ENCODE assay signal across 8 cellular contexts in the genomic region with DNA sequence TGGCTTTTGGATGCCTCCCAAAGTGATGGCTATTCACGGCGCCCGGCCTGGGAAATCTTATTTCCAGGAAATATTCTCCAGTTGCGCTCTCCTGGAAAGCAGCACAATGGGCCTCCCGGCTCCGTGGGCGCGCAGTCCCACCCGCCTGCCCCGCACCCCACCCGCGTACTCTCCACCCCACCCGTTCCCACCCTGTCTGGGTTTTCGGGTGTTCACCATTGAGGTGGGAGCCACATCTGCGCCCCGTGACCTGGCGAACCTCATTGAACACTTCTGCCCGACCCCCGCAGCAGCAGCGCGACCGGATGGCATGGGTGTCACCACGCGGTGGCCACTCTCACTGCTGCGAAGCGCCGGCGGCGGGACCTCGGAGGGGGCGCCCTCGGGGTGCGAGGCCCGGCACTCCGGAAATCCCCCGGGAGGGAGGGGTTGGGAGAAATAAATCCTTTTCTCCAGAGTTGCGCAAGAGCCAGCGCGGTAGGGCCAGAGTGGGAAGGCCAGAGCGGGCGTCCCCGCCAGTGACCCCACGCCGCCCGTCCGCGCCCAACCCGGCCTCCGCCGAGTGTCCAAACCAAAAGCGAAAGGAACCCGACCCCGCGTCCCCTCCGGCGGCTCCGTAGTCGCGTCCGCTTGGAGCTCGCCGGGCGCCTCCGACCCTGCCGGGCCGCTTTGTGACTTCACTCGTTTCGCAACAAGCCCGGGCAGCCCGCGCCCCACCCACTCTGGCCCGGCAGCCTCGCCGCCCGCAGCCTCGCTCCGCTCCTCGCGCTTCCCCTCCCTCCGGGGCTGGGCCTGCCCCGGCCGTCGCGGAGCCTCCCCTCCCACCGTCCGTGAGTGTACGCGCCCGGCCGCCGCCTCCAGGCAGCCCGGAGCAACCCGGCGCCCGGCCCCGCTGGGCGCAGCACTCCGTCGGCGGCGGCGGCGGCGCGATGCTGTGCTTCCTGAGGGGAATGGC. TPM values are rescaled to one million over a fixed set of nuclear protein-coding genes. Genes with fewer than 3 reads are reported as not detected.
DNase-seq lines count a peak whose midpoint lies in the region; ATAC-seq and TF ChIP-seq lines count a peak whose summit lies in the region.

A gene with protein sequence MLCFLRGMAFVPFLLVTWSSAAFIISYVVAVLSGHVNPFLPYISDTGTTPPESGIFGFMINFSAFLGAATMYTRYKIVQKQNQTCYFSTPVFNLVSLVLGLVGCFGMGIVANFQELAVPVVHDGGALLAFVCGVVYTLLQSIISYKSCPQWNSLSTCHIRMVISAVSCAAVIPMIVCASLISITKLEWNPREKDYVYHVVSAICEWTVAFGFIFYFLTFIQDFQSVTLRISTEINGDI (plus strand): TSS at position 720 of the 955 bp plus-strand sequence. CDS start 210 bp downstream, at position 930.

- no peaks in the 10 kb centered on the region for H3F3A ChIP-seq in DOHH2 (ENCODE audit: control insufficient read depth, insufficient read depth)

- TF ChIP-seq CTCF in DOHH2 (IDR thresholded peaks at IDR 0.05; ENCODE audit: low read depth, low read length, poor library complexity, severe bottlenecking) (no peak), ovary (IDR thresholded peaks at IDR 0.05) (no peak), thoracic aorta (IDR thresholded peaks at IDR 0.05) (peak; percentile 16)

- no peaks in the 10 kb centered on the region for H3K9me2 ChIP-seq in DOHH2 (replicated peaks; ENCODE audit: control insufficient read depth, low read length)

- H3K4me1 Mint-ChIP-seq in activated naive CD8-positive, alpha-beta T cell treated with anti-CD3 and anti-CD28 coated beads, Interleukin-2, amount 10 ng/mL, durations not matched to agents 7 days and 5 days, result peaks cover 10% of the 10 kb centered on the region

- no peaks in the 10 kb centered on the region for H3K27me3 Mint-ChIP-seq in activated naive CD8-positive, alpha-beta T cell treated with anti-CD3 and anti-CD28 coated beads, Interleukin-2, amount 10 ng/mL, durations not matched to agents 7 days and 5 days

- no peaks in the 10 kb centered on the region for H3K79me2 ChIP-seq in DOHH2 (ENCODE audit: control insufficient read depth, low read length)

- H3K27me3 ChIP-seq in DOHH2 (ENCODE audit: control insufficient read depth, low read length) (peaks cover 26% of the 10 kb centered on the region), ovary (no peaks in the 10 kb centered on the region), thoracic aorta (replicated peaks; ENCODE audit: insufficient read depth) (no peaks in the 10 kb centered on the region)

- H3K36me3 Mint-ChIP-seq in activated naive CD8-positive, alpha-beta T cell treated with anti-CD3 and anti-CD28 coated beads, Interleukin-2, amount 10 ng/mL, durations not matched to agents 7 days and 5 days, result peaks cover 4% of the 10 kb centered on the region

- H4K20me1 ChIP-seq in DOHH2 (ENCODE audit: control insufficient read depth, insufficient read depth, low read depth, low read length), result no peaks in the 10 kb centered on the region

- H3K9me3 ChIP-seq in DOHH2 (ENCODE audit: control insufficient read depth, insufficient read depth, low read length) (no peaks in the 10 kb centered on the region), ovary (no peaks in the 10 kb centered on the region), thoracic aorta (no peaks in the 10 kb centered on the region)

- H3K36me3 ChIP-seq in DOHH2 (ENCODE audit: control insufficient read depth, low read length), result no peaks in the 10 kb centered on the region
- no peaks in the 10 kb centered on the region for H3K36me3 ChIP-seq in ovary
- H3K36me3 ChIP-seq in thoracic aorta, result no peaks in the 10 kb centered on the region

- ATAC-seq in GM21515 (IDR thresholded peaks at IDR 0.05; ENCODE audit: unreplicated experiment) (peak; percentile 87), SK-N-SH treated with all-trans-retinoic acid at 6 μM for 48 hours (peak; percentile 95), thoracic aorta (ENCODE audit: insufficient number of reproducible peaks, low FRiP score, low read depth) (peak; percentile 68)
- ATAC-seq in activated naive CD8-positive, alpha-beta T cell treated with anti-CD3 and anti-CD28 coated beads, Interleukin-2, amount 10 ng/mL, durations not matched to agents 7 days and 5 days (ENCODE audit: low read depth), result peak; percentile 89

- peak; percentile 74 for DNase-seq in HuH-7 (ENCODE audit: low spot score)
- peak; percentile 82 for DNase-seq in activated naive CD8-positive, alpha-beta T cell treated with anti-CD3 and anti-CD28 coated beads, Interleukin-2, amount 10 ng/mL, durations not matched to agents 7 days and 5 days
- DNase-seq in head of caudate nucleus, result peak; percentile 23 to 86 (median 70)
- DNase-seq in ovary, result peak; percentile 91 to 94 (median 93)
- DNase-seq in thoracic aorta (ENCODE audit: low spot score), result peak; percentile 66

- H3K9me3 Mint-ChIP-seq in activated naive CD8-positive, alpha-beta T cell treated with anti-CD3 and anti-CD28 coated beads, Interleukin-2, amount 10 ng/mL, durations not matched to agents 7 days and 5 days, result no peaks in the 10 kb centered on the region

- H3K4me2 ChIP-seq in DOHH2 (ENCODE audit: low read length), result peak within 1 kb of the TSS; percentile 58

- H3K4me3 ChIP-seq in DOHH2 (ENCODE audit: low read length), result peak within 1 kb of the TSS; percentile 60
- peak within 1 kb of the TSS; percentile 59 for H3K4me3 ChIP-seq in ovary
- peak within 1 kb of the TSS; percentile 83 for H3K4me3 ChIP-seq in thoracic aorta

- H3K27ac Mint-ChIP-seq in activated naive CD8-positive, alpha-beta T cell treated with anti-CD3 and anti-CD28 coated beads, Interleukin-2, amount 10 ng/mL, durations not matched to agents 7 days and 5 days, result peak within 1 kb of the TSS; percentile 88

- peak; percentile 89 for TF ChIP-seq POLR2A in ovary (IDR thresholded peaks at IDR 0.05)

- peak within 1 kb of the TSS; percentile 89 for H3K4me3 Mint-ChIP-seq in activated naive CD8-positive, alpha-beta T cell treated with anti-CD3 and anti-CD28 coated beads, Interleukin-2, amount 10 ng/mL, durations not matched to agents 7 days and 5 days

- H3K4me1 ChIP-seq in DOHH2 (ENCODE audit: control insufficient read depth, low read length) (peaks cover 8% of the 10 kb centered on the region), ovary (ENCODE audit: insufficient read depth) (peaks cover 3% of the 10 kb centered on the region), thoracic aorta (ENCODE audit: control insufficient read depth in 1 of 2, low read depth in 2 of 2) (peaks cover 3 to 10% of the 10 kb centered on the region in 2 donors)

- intact Hi-C loops in head of caudate nucleus (cut with DNase I) (no loop called here), ovary (cut with DNase I) (no loop called here)

- H3K27ac ChIP-seq in DOHH2 (ENCODE audit: low read depth, low read length) (no peak within 1 kb of the TSS), ovary (peak within 1 kb of the TSS; percentile 93 to 94), thoracic aorta (peak within 1 kb of the TSS; percentile 96 to 97)

- POLR2A ChIA-PET in activated naive CD8-positive, alpha-beta T cell treated with anti-CD3 and anti-CD28 coated beads, Interleukin-2, amount 10 ng/mL, durations not matched to agents 7 days and 5 days (lab: Charles Lee), result interaction anchor here (0.6 to 1.2 kb wide), 3 partner anchors 18 to 242 kb away, joined by 3 to 4 read pairs (median 3); a partner anchor contains a TSS

- peak; percentile 11 for TF ChIP-seq EP300 in ovary (IDR thresholded peaks at IDR 0.05)

- WGBS in ovary, 3 donors, result 0 to 1% (median 1%) methylated on average over 66 to 105 of the region's 105 CpGs

TF ChIP-seq in SK-N-SH treated with all-trans-retinoic acid at 6 μM for 48 hours, 23 proteins besides CTCF, POLR2A, EP300 and RAD21 (continues in another document):
- TF ChIP-seq, protein P1, sequence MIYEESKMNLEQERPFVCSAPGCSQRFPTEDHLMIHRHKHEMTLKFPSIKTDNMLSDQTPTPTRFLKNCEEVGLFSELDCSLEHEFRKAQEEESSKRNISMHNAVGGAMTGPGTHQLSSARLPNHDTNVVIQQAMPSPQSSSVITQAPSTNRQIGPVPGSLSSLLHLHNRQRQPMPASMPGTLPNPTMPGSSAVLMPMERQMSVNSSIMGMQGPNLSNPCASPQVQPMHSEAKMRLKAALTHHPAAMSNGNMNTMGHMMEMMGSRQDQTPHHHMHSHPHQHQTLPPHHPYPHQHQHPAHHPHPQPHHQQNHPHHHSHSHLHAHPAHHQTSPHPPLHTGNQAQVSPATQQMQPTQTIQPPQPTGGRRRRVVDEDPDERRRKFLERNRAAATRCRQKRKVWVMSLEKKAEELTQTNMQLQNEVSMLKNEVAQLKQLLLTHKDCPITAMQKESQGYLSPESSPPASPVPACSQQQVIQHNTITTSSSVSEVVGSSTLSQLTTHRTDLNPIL (CRISPR knock-in tag; IDR thresholded peaks at IDR 0.05; ENCODE audit: low read depth), result no peak
- no peak; the same call in 1 of the 2 replicates for TF ChIP-seq CSDC2 (CRISPR knock-in tag; IDR thresholded peaks at IDR 0.05)
- peak; percentile 22 for TF ChIP-seq ISL1 (CRISPR knock-in tag; IDR thresholded peaks at IDR 0.05)
- TF ChIP-seq ZFP30 (CRISPR knock-in tag; IDR thresholded peaks at IDR 0.05), result no peak
- no peak for TF ChIP-seq ARNTL (CRISPR knock-in tag; IDR thresholded peaks at IDR 0.05; ENCODE audit: borderline replicate concordance, low read depth)
- TF ChIP-seq BACH2 (CRISPR knock-in tag; IDR thresholded peaks at IDR 0.05; ENCODE audit: borderline replicate concordance), result no peak
- no peak for TF ChIP-seq ESRRG (CRISPR knock-in tag; IDR thresholded peaks at IDR 0.05)
- TF ChIP-seq GLIS3 (CRISPR knock-in tag; IDR thresholded peaks at IDR 0.05), result 0 out of 2 replicates have a peak, but pooled peaks have one; percentile 4
- TF ChIP-seq TOX (CRISPR knock-in tag; IDR thresholded peaks at IDR 0.05; ENCODE audit: borderline replicate concordance), result no peak
- TF ChIP-seq, protein P2, sequence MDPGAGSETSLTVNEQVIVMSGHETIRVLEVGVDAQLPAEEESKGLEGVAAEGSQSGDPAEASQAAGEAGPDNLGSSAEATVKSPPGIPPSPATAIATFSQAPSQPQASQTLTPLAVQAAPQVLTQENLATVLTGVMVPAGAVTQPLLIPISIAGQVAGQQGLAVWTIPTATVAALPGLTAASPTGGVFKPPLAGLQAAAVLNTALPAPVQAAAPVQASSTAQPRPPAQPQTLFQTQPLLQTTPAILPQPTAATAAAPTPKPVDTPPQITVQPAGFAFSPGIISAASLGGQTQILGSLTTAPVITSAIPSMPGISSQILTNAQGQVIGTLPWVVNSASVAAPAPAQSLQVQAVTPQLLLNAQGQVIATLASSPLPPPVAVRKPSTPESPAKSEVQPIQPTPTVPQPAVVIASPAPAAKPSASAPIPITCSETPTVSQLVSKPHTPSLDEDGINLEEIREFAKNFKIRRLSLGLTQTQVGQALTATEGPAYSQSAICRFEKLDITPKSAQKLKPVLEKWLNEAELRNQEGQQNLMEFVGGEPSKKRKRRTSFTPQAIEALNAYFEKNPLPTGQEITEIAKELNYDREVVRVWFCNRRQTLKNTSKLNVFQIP (CRISPR knock-in tag; IDR thresholded peaks at IDR 0.05; ENCODE audit: borderline replicate concordance, low read depth), result no peak
- TF ChIP-seq ZFP3 (CRISPR knock-in tag; IDR thresholded peaks at IDR 0.05), result peak; percentile 89

RNA-seq across cellular contexts. Expression of the gene that starts here (rescaled TPM):
- total RNA-seq in activated naive CD8-positive, alpha-beta T cell treated with anti-CD3 and anti-CD28 coated beads, Interleukin-2, amount 10 ng/mL, durations not matched to agents 7 days and 5 days, result 1 to 10 TPM; 2.3 to 4.1 TPM
- 10 to 100 TPM in 6 of 7 donors, 1 to 10 TPM in 1; 9.3 to 21.7 (median 15.8) TPM for total RNA-seq in ovary
- 10 to 100 TPM in 1 of 2 donors, 1 to 10 TPM in 1; 9.1 to 19.0 TPM for polyA plus RNA-seq in ovary
- 10 to 100 TPM; 24.2 to 35.3 TPM for total RNA-seq in thoracic aorta
